Comparison of ENCODE assay signal across 8 cellular contexts in genomic region chr6:41705996-41706835, GRCh38. TPM values are rescaled to one million over a fixed set of nuclear protein-coding genes. Genes with fewer than 3 reads are reported as not detected.
DNase-seq lines count a peak whose midpoint lies in the region; ATAC-seq, FAIRE-seq and TF ChIP-seq lines count a peak whose summit lies in the region.

No MANE protein-coding gene starts in this region.

- WGBS in heart left ventricle, 4 donors = 36 to 53% (median 47%) methylated on average over 8 to 15 of the region's 15 CpGs
- 53 to 58% (median 56%) methylated on average over 12 to 15 of the region's 15 CpGs for WGBS in small intestine, 3 donors

- H3K4me1 Mint-ChIP-seq in activated naive CD8-positive, alpha-beta T cell treated with anti-CD3 and anti-CD28 coated beads, Interleukin-2, amount 10 ng/mL, durations not matched to agents 7 days and 5 days = peaks cover 27% of the 10 kb centered on the region

- peak overlapping the region; percentile 64 to 92 (median 82) for H3K27ac ChIP-seq in heart left ventricle
- H3K27ac ChIP-seq in small intestine (ENCODE audit: low read depth in 1 of 2, low read length in 1 of 2) = peak overlapping the region in 1 of 2 donors; percentile 75

- H3K4me3 ChIP-seq in heart left ventricle = peak overlapping the region in 2 of 12 donors; percentile 23 to 44
- no peak overlapping the region for H3K4me3 ChIP-seq in small intestine (ENCODE audit: low read depth in 1 of 2, low read length in 2 of 2)

- peak overlapping the region; percentile 71 for H3K4me3 Mint-ChIP-seq in activated naive CD8-positive, alpha-beta T cell treated with anti-CD3 and anti-CD28 coated beads, Interleukin-2, amount 10 ng/mL, durations not matched to agents 7 days and 5 days

- peaks cover 10 to 89% (median 61%) of the 10 kb centered on the region in 12 donors for H3K4me1 ChIP-seq in heart left ventricle
- no peaks in the 10 kb centered on the region for H3K4me1 ChIP-seq in small intestine (ENCODE audit: control insufficient read depth in 2 of 2, insufficient read depth in 1 of 2, low read depth in 1 of 2, low read length in 1 of 2)

- H3K27me3 Mint-ChIP-seq in activated naive CD8-positive, alpha-beta T cell treated with anti-CD3 and anti-CD28 coated beads, Interleukin-2, amount 10 ng/mL, durations not matched to agents 7 days and 5 days = peaks cover 1% of the 10 kb centered on the region

- TF ChIP-seq POLR2A in Raji (IDR thresholded peaks at IDR 0.05; ENCODE audit: insufficient read depth, low read depth, low read length) (peak; percentile 54; the same call in 1 of the 2 replicates), heart left ventricle (IDR thresholded peaks at IDR 0.05) (peak in 1 of 2 donors; percentile 10)

- H3K9me3 ChIP-seq in heart left ventricle (no peaks in the 10 kb centered on the region), small intestine (ENCODE audit: control insufficient read depth, low read depth) (no peaks in the 10 kb centered on the region)

- DNase-seq in COR-L47 (lab: John Stamatoyannopoulos, UW) = peak; percentile 79
- peak; percentile 64 for DNase-seq in activated naive CD8-positive, alpha-beta T cell treated with anti-CD3 and anti-CD28 coated beads, Interleukin-2, amount 10 ng/mL, durations not matched to agents 7 days and 5 days
- peak; percentile 86 to 92 (median 87) for DNase-seq in heart left ventricle
- DNase-seq in renal cortical epithelial cell (ENCODE audit: low read depth) = peak; percentile 71
- no peak for DNase-seq in small intestine

- H3K27me3 ChIP-seq in heart left ventricle (no peaks in the 10 kb centered on the region), small intestine (ENCODE audit: control insufficient read depth in 2 of 2, insufficient read depth in 2 of 2, low read length in 2 of 2) (no peaks in the 10 kb centered on the region)

- POLR2A ChIA-PET in activated naive CD8-positive, alpha-beta T cell treated with anti-CD3 and anti-CD28 coated beads, Interleukin-2, amount 10 ng/mL, durations not matched to agents 7 days and 5 days (lab: Charles Lee) = interaction anchor here (0.5 to 3.9 kb wide), 5 partner anchors 10 to 344 kb away, joined by 3 to 27 read pairs (median 4); partner anchors contain the start of genes FOXP4 and TAF8

- no peak for FAIRE-seq in small intestine (lab: Jason Lieb, UNC)

- peak; percentile 54 to 84 (median 72) for TF ChIP-seq CTCF in heart left ventricle (IDR thresholded peaks at IDR 0.05)

- ATAC-seq in GM19351 (IDR thresholded peaks at IDR 0.05; ENCODE audit: unreplicated experiment) (peak; percentile 79), HG03432 (IDR thresholded peaks at IDR 0.05; ENCODE audit: unreplicated experiment) (peak; percentile 74), heart left ventricle (peak; percentile 89 to 91 (median 90))
- ATAC-seq in activated naive CD8-positive, alpha-beta T cell treated with anti-CD3 and anti-CD28 coated beads, Interleukin-2, amount 10 ng/mL, durations not matched to agents 7 days and 5 days (ENCODE audit: low read depth) = peak; percentile 79

- intact Hi-C loops in heart left ventricle (cut with DNase I) = loop anchor here in 8 of 10 donors (1.0 to 10.0 kb wide), 5 partner anchors 29 to 79 kb away; partner anchors contain the start of genes TFEB (in 8 of the 8), FRS3 (in 1 of the 8), PRICKLE4 (in 1 of the 8) and TOMM6 (in 1 of the 8)

- peaks cover 6% of the 10 kb centered on the region for H3K36me3 Mint-ChIP-seq in activated naive CD8-positive, alpha-beta T cell treated with anti-CD3 and anti-CD28 coated beads, Interleukin-2, amount 10 ng/mL, durations not matched to agents 7 days and 5 days

- peak overlapping the region; percentile 82 for H3K27ac Mint-ChIP-seq in activated naive CD8-positive, alpha-beta T cell treated with anti-CD3 and anti-CD28 coated beads, Interleukin-2, amount 10 ng/mL, durations not matched to agents 7 days and 5 days

- H3K9me3 Mint-ChIP-seq in activated naive CD8-positive, alpha-beta T cell treated with anti-CD3 and anti-CD28 coated beads, Interleukin-2, amount 10 ng/mL, durations not matched to agents 7 days and 5 days = no peaks in the 10 kb centered on the region

- peaks cover 0 to 9% (median 0%) of the 10 kb centered on the region in 9 donors for H3K36me3 ChIP-seq in heart left ventricle
- H3K36me3 ChIP-seq in small intestine (ENCODE audit: control insufficient read depth in 2 of 2, insufficient read depth in 2 of 2, low read length in 2 of 2) = no peaks in the 10 kb centered on the region

RNA-seq across cellular contexts. Expression of gene TFEB, which starts 29.2 kb away (rescaled TPM):
- 10 to 100 TPM; 17.6 TPM for total RNA-seq in activated naive CD8-positive, alpha-beta T cell treated with anti-CD3 and anti-CD28 coated beads, Interleukin-2, amount 10 ng/mL, durations not matched to agents 7 days and 5 days
- 10 to 100 TPM; 26.2 to 47.2 (median 41.1) TPM for total RNA-seq in heart left ventricle
- 10 to 100 TPM; 37.7 to 40.1 TPM for polyA plus RNA-seq in heart left ventricle
- total RNA-seq in renal cortical epithelial cell = 5.2 and 14.7 TPM in 2 replicates
- polyA plus RNA-seq in small intestine = 10 to 100 TPM; 11.5 to 34.3 (median 19.9) TPM

RNA-seq across cellular contexts. Expression of gene PGC, which starts 41.0 kb away (rescaled TPM):
- not detected for total RNA-seq in activated naive CD8-positive, alpha-beta T cell treated with anti-CD3 and anti-CD28 coated beads, Interleukin-2, amount 10 ng/mL, durations not matched to agents 7 days and 5 days
- not detected for total RNA-seq in heart left ventricle
- 1 to 10 TPM in 1 of 2 donors, not detected in 1; 1.1 TPM for polyA plus RNA-seq in heart left ventricle
- not detected in 2 replicates for total RNA-seq in renal cortical epithelial cell
- polyA plus RNA-seq in small intestine = 10 to 100 TPM; 12.2 to 51.3 (median 13.9) TPM
